In the genomic region with DNA sequence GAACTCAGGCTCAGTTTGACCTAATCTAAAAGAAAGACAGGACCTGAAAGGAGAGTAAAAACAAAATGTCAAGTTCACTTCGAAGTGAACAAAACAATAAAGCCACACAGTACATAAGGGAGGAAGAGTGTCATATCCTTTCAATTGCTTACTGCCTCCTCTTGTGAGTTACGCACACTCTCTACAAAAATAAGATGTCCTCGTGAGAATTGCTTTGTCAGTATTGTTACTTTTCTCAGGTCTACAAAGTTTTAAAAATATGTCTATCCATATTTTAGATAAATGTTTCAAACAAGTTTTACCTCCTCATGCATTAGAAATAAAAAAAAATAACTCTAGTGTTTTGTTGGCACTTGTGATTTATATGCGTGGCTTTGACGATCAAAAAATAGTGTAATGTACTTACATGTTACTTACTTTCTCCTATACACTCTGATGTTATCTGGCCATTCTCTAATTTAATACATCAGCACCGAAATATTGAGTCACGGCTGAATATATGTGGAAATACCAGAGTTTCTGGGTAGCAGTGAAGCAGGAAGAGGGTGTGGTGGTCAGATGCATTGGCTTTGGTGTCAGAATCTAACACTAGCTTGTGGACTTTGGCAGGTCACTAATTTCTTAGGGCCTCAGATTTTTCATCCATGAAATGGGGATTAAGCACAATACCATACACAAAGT, we compare ENCODE assay signal across 9 cellular contexts. TPM values are rescaled to one million over a fixed set of nuclear protein-coding genes. Genes with fewer than 3 reads are reported as not detected.
DNase-seq lines count a peak whose midpoint lies in the region; ATAC-seq and TF ChIP-seq lines count a peak whose summit lies in the region.
"Had no signal": no experiment of that assay in that cellular context is flagged by ENCODE, and none has a peak within 500 bp of the region (broad histone marks: within the 10 kb centered on the region; RNA-seq: fewer than 3 reads in every experiment).

No MANE protein-coding gene starts in this region.

- H3K4me2 ChIP-seq in mesenchymal stem cell (ENCODE audit: low read length, poor library complexity, severe bottlenecking), result no peak overlapping the region

- intact Hi-C loops in heart right ventricle (cut with DNase I) (loop anchor here in 1 of 10 donors (5.0 kb wide), 1 partner anchor 37 kb away; a partner anchor contains a TSS), cardiac septum (cut with DNase I) (no loop called here), breast epithelium (cut with DNase I; ENCODE audit: low total_unique reads) (no loop called here), lower lobe of right lung (cut with DNase I) (no loop called here), upper lobe of right lung (cut with DNase I) (no loop called here)

- TF ChIP-seq POLR2A in breast epithelium (IDR thresholded peaks at IDR 0.05), result no peak
- no peak for TF ChIP-seq POLR2A in erythroblast (IDR thresholded peaks at IDR 0.05; ENCODE audit: low read length)

- H3K18ac ChIP-seq in mesenchymal stem cell (ENCODE audit: low read depth in 1 of 2, low read length in 2 of 2), result no peak overlapping the region

- H3K27me3 ChIP-seq in heart right ventricle (no peaks in the 10 kb centered on the region), breast epithelium (no peaks in the 10 kb centered on the region), lower lobe of right lung (ENCODE audit: low read depth) (no peaks in the 10 kb centered on the region), upper lobe of right lung (no peaks in the 10 kb centered on the region), mesenchymal stem cell (ENCODE audit: control insufficient read depth in 1 of 2, insufficient read depth in 1 of 2, low read length in 2 of 2) (no peaks in the 10 kb centered on the region)
- H3K27me3 ChIP-seq: neutrophil had no signal

- no peak overlapping the region for H2BK5ac ChIP-seq in mesenchymal stem cell (ENCODE audit: low read depth, low read length, poor library complexity, severe bottlenecking)

- peak in 7 of 8 donors; percentile 43 to 93 (median 89) for ATAC-seq in heart right ventricle
- ATAC-seq in lower lobe of right lung, result peak; percentile 56 to 68
- peak; percentile 41 for ATAC-seq in upper lobe of right lung
- ATAC-seq in HG02763 (IDR thresholded peaks at IDR 0.05; ENCODE audit: unreplicated experiment), result no peak

- no peak overlapping the region for H3K23ac ChIP-seq in mesenchymal stem cell (ENCODE audit: low read length in 2 of 2)

- H3K4ac ChIP-seq in mesenchymal stem cell (ENCODE audit: low read depth in 1 of 2, low read length in 2 of 2), result no peak overlapping the region

- H3K14ac ChIP-seq in mesenchymal stem cell (ENCODE audit: low read length in 2 of 2), result no peak overlapping the region

- DNase-seq in heart right ventricle, result peak in 1 of 2 donors; percentile 23
- no peak for DNase-seq in cardiac septum (ENCODE audit: low spot score)
- DNase-seq in breast epithelium (ENCODE audit: low spot score in 2 of 2), result no peak
- DNase-seq in lower lobe of right lung, result no peak
- no peak for DNase-seq in upper lobe of right lung
- DNase-seq in mesenchymal stem cell, result no peak
- no peak for DNase-seq in erythroblast (lab: John Stamatoyannopoulos, UW)

- H2BK15ac ChIP-seq in mesenchymal stem cell (ENCODE audit: low read depth, poor library complexity, severe bottlenecking), result no peak overlapping the region

- 52 to 61% methylated on average over 7 of the region's 7 CpGs for WGBS in heart right ventricle, 2 donors
- 60% methylated on average over 1 of the region's 7 CpGs for WGBS in mesenchymal stem cell

- no peaks in the 10 kb centered on the region for H3K79me1 ChIP-seq in mesenchymal stem cell (replicated peaks; ENCODE audit: low read length, poor library complexity, severe bottlenecking)

- no peak overlapping the region for H2AFZ ChIP-seq in mesenchymal stem cell (ENCODE audit: low read depth, low read length)

- no peak overlapping the region for H2BK120ac ChIP-seq in mesenchymal stem cell (ENCODE audit: low read depth, low read length)

- H3K4me3 ChIP-seq in heart right ventricle (peak overlapping the region in 2 of 10 donors; percentile 1 to 6), breast epithelium (no peak overlapping the region), lower lobe of right lung (no peak overlapping the region), upper lobe of right lung (no peak overlapping the region), mesenchymal stem cell (ENCODE audit: insufficient read depth in 1 of 2, low read depth in 1 of 2, low read length in 2 of 2) (no peak overlapping the region)

- H3K4me1 ChIP-seq in heart right ventricle (peaks cover 0 to 58% (median 24%) of the 10 kb centered on the region in 9 donors), breast epithelium (no peaks in the 10 kb centered on the region), lower lobe of right lung (no peaks in the 10 kb centered on the region), upper lobe of right lung (no peaks in the 10 kb centered on the region), mesenchymal stem cell (ENCODE audit: control insufficient read depth, insufficient read depth, low read depth, low read length) (no peaks in the 10 kb centered on the region)

- no peak overlapping the region for H3K9ac ChIP-seq in mesenchymal stem cell (ENCODE audit: low read length)

- no peak overlapping the region for H2BK12ac ChIP-seq in mesenchymal stem cell (ENCODE audit: low read length in 2 of 2)

- H2AK5ac ChIP-seq in mesenchymal stem cell (ENCODE audit: low read length, severe bottlenecking), result no peak overlapping the region

- no peak overlapping the region for H4K91ac ChIP-seq in mesenchymal stem cell (ENCODE audit: low read length)

- no peak for TF ChIP-seq CTCF in heart right ventricle (IDR thresholded peaks at IDR 0.05)
- no peak for TF ChIP-seq CTCF in breast epithelium (IDR thresholded peaks at IDR 0.05)
- TF ChIP-seq CTCF in lower lobe of right lung (IDR thresholded peaks at IDR 0.05), result no peak
- no peak for TF ChIP-seq CTCF in upper lobe of right lung (IDR thresholded peaks at IDR 0.05)

- H3K27ac ChIP-seq in heart right ventricle (peak overlapping the region; percentile 66 to 89 (median 78)), breast epithelium (peak overlapping the region; percentile 7 to 20), lower lobe of right lung (peak overlapping the region; percentile 54), upper lobe of right lung (peak overlapping the region; percentile 74), mesenchymal stem cell (ENCODE audit: low read length, poor library complexity, severe bottlenecking) (no peak overlapping the region)
- H3K27ac ChIP-seq: neutrophil had no signal

- H4K8ac ChIP-seq in mesenchymal stem cell (ENCODE audit: low read length), result no peak overlapping the region

- H3K36me3 ChIP-seq in heart right ventricle (no peaks in the 10 kb centered on the region), breast epithelium (no peaks in the 10 kb centered on the region), lower lobe of right lung (no peaks in the 10 kb centered on the region), upper lobe of right lung (no peaks in the 10 kb centered on the region), mesenchymal stem cell (ENCODE audit: control insufficient read depth in 1 of 2, insufficient read depth in 2 of 2, low read depth in 1 of 2, low read length in 2 of 2) (no peaks in the 10 kb centered on the region)
- H3K36me3 ChIP-seq: neutrophil had no signal

- H3K9me3 ChIP-seq in heart right ventricle, result no peaks in the 10 kb centered on the region
- no peaks in the 10 kb centered on the region for H3K9me3 ChIP-seq in breast epithelium
- H3K9me3 ChIP-seq in lower lobe of right lung, result no peaks in the 10 kb centered on the region
- H3K9me3 ChIP-seq in upper lobe of right lung, result no peaks in the 10 kb centered on the region
- no peaks in the 10 kb centered on the region for H3K9me3 ChIP-seq in mesenchymal stem cell (ENCODE audit: control insufficient read depth, low read length)
- H3K9me3 ChIP-seq: neutrophil had no signal

RNA-seq across cellular contexts. Expression of a gene that starts 8.1 kb away (rescaled TPM):
- 10 to 100 TPM; 29.1 to 57.6 (median 46.7) TPM for total RNA-seq in heart right ventricle
- polyA plus RNA-seq in heart right ventricle, result 10 to 100 TPM; 30.7 to 46.2 TPM
- total RNA-seq in cardiac septum, result 29.0 TPM
- 10 to 100 TPM; 17.1 to 26.3 (median 21.0) TPM for total RNA-seq in breast epithelium
- 25.8 TPM for total RNA-seq in lower lobe of right lung
- 17.6 TPM for total RNA-seq in upper lobe of right lung
- 53.9 TPM for polyA plus RNA-seq in mesenchymal stem cell (2013, experiment 1 of 2)
- polyA plus RNA-seq in mesenchymal stem cell (2013, experiment 2 of 2), result 53.6 TPM

RNA-seq across cellular contexts. Expression of a gene that starts 35.4 kb away (rescaled TPM):
- total RNA-seq in heart right ventricle (10 to 100 TPM; 13.8 to 32.2 (median 23.4) TPM), cardiac septum (27.2 TPM), breast epithelium (10 to 100 TPM; 22.4 to 53.1 (median 39.0) TPM), lower lobe of right lung (54.1 TPM), upper lobe of right lung (50.8 TPM)
- 1 to 10 TPM; 3.2 to 3.5 TPM for polyA plus RNA-seq in heart right ventricle
- polyA plus RNA-seq in mesenchymal stem cell (2013, experiment 1 of 2), result 10.2 TPM
- polyA plus RNA-seq in mesenchymal stem cell (2013, experiment 2 of 2), result 11.1 TPM
